2 cellular contexts compared by ENCODE assay signal in the genomic region with DNA sequence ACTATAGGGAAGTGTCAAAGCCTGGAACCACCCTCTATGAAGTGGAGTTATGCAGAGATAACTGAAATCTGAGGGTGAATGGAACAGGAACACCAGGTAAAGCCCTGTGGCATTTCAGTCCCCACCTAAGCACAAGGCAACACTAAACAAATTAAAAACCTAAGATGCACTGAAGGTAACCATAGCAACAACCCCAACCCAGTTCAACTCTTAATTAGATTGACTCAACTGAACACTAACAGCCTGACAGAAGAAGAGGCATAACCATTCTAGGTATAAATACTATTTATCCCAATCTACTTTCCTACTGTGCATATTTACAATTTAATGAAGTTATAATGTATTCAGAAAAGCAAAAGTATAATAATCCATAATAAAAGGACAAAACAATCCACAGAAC.
TF ChIP-seq lines count a peak whose summit lies in the region.

No MANE protein-coding gene starts in this region.

TF ChIP-seq in liver, 16 proteins besides CTCF, POLR2A, EP300 and RAD21:
- TF ChIP-seq GABPA (IDR thresholded peaks at IDR 0.05 in 1 of 2, conservative IDR thresholded peaks at IDR 0.05 in 1 of 2) (no peak), JUND (IDR thresholded peaks at IDR 0.05) (no peak), FOXA2 (IDR thresholded peaks at IDR 0.05) (no peak), RXRA (IDR thresholded peaks at IDR 0.05) (no peak), NR2F2 (IDR thresholded peaks at IDR 0.05) (no peak), FOXA1 (IDR thresholded peaks at IDR 0.05) (no peak), EGR1 (IDR thresholded peaks at IDR 0.05; ENCODE audit: low read depth in 2 of 2) (no peak), HNF4A (conservative IDR thresholded peaks at IDR 0.05) (no peak), HNF4G (IDR thresholded peaks at IDR 0.05) (no peak), SP1 (IDR thresholded peaks at IDR 0.05) (no peak), YY1 (IDR thresholded peaks at IDR 0.05) (no peak), TAF1 (conservative IDR thresholded peaks at IDR 0.05) (no peak)
- TF ChIP-seq, protein P1, sequence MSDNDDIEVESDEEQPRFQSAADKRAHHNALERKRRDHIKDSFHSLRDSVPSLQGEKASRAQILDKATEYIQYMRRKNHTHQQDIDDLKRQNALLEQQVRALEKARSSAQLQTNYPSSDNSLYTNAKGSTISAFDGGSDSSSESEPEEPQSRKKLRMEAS (IDR thresholded peaks at IDR 0.05): no peak
- TF ChIP-seq, protein P2, sequence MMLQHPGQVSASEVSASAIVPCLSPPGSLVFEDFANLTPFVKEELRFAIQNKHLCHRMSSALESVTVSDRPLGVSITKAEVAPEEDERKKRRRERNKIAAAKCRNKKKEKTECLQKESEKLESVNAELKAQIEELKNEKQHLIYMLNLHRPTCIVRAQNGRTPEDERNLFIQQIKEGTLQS (IDR thresholded peaks at IDR 0.05): no peak
- TF ChIP-seq, protein P3, sequence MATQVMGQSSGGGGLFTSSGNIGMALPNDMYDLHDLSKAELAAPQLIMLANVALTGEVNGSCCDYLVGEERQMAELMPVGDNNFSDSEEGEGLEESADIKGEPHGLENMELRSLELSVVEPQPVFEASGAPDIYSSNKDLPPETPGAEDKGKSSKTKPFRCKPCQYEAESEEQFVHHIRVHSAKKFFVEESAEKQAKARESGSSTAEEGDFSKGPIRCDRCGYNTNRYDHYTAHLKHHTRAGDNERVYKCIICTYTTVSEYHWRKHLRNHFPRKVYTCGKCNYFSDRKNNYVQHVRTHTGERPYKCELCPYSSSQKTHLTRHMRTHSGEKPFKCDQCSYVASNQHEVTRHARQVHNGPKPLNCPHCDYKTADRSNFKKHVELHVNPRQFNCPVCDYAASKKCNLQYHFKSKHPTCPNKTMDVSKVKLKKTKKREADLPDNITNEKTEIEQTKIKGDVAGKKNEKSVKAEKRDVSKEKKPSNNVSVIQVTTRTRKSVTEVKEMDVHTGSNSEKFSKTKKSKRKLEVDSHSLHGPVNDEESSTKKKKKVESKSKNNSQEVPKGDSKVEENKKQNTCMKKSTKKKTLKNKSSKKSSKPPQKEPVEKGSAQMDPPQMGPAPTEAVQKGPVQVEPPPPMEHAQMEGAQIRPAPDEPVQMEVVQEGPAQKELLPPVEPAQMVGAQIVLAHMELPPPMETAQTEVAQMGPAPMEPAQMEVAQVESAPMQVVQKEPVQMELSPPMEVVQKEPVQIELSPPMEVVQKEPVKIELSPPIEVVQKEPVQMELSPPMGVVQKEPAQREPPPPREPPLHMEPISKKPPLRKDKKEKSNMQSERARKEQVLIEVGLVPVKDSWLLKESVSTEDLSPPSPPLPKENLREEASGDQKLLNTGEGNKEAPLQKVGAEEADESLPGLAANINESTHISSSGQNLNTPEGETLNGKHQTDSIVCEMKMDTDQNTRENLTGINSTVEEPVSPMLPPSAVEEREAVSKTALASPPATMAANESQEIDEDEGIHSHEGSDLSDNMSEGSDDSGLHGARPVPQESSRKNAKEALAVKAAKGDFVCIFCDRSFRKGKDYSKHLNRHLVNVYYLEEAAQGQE (IDR thresholded peaks at IDR 0.05): no peak
- TF ChIP-seq, protein P4, sequence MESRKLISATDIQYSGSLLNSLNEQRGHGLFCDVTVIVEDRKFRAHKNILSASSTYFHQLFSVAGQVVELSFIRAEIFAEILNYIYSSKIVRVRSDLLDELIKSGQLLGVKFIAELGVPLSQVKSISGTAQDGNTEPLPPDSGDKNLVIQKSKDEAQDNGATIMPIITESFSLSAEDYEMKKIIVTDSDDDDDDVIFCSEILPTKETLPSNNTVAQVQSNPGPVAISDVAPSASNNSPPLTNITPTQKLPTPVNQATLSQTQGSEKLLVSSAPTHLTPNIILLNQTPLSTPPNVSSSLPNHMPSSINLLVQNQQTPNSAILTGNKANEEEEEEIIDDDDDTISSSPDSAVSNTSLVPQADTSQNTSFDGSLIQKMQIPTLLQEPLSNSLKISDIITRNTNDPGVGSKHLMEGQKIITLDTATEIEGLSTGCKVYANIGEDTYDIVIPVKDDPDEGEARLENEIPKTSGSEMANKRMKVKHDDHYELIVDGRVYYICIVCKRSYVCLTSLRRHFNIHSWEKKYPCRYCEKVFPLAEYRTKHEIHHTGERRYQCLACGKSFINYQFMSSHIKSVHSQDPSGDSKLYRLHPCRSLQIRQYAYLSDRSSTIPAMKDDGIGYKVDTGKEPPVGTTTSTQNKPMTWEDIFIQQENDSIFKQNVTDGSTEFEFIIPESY (IDR thresholded peaks at IDR 0.05): no peak

TF ChIP-seq in HepG2, 621 proteins besides CTCF, POLR2A, EP300 and RAD21:
- TF ChIP-seq KMT2A (CRISPR knock-in tag; IDR thresholded peaks at IDR 0.05) (no peak), NFE2 (CRISPR knock-in tag; IDR thresholded peaks at IDR 0.05) (no peak), SIN3B (IDR thresholded peaks at IDR 0.05; ENCODE audit: low read length) (no peak), TAF1 (CRISPR knock-in tag; IDR thresholded peaks at IDR 0.05) (no peak), ZC3H4 (CRISPR knock-in tag; IDR thresholded peaks at IDR 0.05; ENCODE audit: borderline replicate concordance) (no peak), ZNF367 (CRISPR knock-in tag; IDR thresholded peaks at IDR 0.05; ENCODE audit: borderline replicate concordance) (no peak), XRCC5 (optimal IDR thresholded peaks at IDR 0.05; ENCODE audit: low read length) (no peak), ZNF256 (CRISPR knock-in tag; conservative IDR thresholded peaks at IDR 0.05) (no peak), ZNF670 (CRISPR knock-in tag; IDR thresholded peaks at IDR 0.05; ENCODE audit: borderline replicate concordance) (no peak), BCL6 (CRISPR knock-in tag; IDR thresholded peaks at IDR 0.05) (no peak), ZNF816 (CRISPR knock-in tag; IDR thresholded peaks at IDR 0.05; ENCODE audit: borderline replicate concordance) (no peak), ZNF879 (CRISPR knock-in tag; IDR thresholded peaks at IDR 0.05) (no peak), ZNF251 (CRISPR knock-in tag; IDR thresholded peaks at IDR 0.05) (no peak), TGIF2 (CRISPR knock-in tag; IDR thresholded peaks at IDR 0.05) (no peak)
- TF ChIP-seq, protein P5, sequence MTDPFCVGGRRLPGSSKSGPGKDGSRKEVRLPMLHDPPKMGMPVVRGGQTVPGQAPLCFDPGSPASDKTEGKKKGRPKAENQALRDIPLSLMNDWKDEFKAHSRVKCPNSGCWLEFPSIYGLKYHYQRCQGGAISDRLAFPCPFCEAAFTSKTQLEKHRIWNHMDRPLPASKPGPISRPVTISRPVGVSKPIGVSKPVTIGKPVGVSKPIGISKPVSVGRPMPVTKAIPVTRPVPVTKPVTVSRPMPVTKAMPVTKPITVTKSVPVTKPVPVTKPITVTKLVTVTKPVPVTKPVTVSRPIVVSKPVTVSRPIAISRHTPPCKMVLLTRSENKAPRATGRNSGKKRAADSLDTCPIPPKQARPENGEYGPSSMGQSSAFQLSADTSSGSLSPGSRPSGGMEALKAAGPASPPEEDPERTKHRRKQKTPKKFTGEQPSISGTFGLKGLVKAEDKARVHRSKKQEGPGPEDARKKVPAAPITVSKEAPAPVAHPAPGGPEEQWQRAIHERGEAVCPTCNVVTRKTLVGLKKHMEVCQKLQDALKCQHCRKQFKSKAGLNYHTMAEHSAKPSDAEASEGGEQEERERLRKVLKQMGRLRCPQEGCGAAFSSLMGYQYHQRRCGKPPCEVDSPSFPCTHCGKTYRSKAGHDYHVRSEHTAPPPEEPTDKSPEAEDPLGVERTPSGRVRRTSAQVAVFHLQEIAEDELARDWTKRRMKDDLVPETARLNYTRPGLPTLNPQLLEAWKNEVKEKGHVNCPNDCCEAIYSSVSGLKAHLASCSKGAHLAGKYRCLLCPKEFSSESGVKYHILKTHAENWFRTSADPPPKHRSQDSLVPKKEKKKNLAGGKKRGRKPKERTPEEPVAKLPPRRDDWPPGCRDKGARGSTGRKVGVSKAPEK (CRISPR knock-in tag; IDR thresholded peaks at IDR 0.05; ENCODE audit: borderline replicate concordance): no peak
- TF ChIP-seq, protein P6, sequence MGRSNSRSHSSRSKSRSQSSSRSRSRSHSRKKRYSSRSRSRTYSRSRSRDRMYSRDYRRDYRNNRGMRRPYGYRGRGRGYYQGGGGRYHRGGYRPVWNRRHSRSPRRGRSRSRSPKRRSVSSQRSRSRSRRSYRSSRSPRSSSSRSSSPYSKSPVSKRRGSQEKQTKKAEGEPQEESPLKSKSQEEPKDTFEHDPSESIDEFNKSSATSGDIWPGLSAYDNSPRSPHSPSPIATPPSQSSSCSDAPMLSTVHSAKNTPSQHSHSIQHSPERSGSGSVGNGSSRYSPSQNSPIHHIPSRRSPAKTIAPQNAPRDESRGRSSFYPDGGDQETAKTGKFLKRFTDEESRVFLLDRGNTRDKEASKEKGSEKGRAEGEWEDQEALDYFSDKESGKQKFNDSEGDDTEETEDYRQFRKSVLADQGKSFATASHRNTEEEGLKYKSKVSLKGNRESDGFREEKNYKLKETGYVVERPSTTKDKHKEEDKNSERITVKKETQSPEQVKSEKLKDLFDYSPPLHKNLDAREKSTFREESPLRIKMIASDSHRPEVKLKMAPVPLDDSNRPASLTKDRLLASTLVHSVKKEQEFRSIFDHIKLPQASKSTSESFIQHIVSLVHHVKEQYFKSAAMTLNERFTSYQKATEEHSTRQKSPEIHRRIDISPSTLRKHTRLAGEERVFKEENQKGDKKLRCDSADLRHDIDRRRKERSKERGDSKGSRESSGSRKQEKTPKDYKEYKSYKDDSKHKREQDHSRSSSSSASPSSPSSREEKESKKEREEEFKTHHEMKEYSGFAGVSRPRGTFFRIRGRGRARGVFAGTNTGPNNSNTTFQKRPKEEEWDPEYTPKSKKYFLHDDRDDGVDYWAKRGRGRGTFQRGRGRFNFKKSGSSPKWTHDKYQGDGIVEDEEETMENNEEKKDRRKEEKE (IDR thresholded peaks at IDR 0.05): no peak
TF ChIP-seq in HepG2: peak in this region for 0.
